ENCODE assay signal across 8 cellular contexts in the genomic region with DNA sequence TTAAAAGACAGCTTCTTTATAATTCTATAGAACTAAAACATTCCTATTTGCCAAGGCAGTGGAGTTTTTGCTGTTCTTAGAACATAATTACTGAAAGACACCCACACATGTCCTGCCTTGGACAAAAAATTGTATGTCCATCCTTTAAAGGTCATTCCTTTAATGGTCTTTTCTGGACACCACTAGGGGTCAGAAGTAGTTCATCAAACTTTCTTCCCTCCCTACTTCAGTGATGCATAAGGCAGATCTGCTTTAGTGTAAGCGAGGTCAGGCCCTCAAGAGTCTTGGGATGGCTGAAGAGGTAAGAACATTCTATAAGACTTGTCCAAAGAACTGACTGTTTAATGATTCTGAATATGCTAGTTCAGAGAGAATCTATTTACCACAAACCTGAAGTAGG.
DNase-seq lines count a peak whose midpoint lies in the region; ATAC-seq and FAIRE-seq lines count a peak whose summit lies in the region.

No MANE protein-coding gene starts in this region.

- DNase-seq in AG08395 (ENCODE audit: low spot score) (peak; percentile 85), NCI-H1092 (lab: John Stamatoyannopoulos, UW) (no peak)
- DNase-seq in stimulated activated naive CD4-positive, alpha-beta T cell treated with Interleukin-2 at 50 U/mL for 16 hours (lab: John Stamatoyannopoulos, UW): no peak
- no peak for DNase-seq in stimulated activated CD4-positive, alpha-beta T cell treated with anti-CD3 and anti-CD28 coated beads, Interleukin-12 subunit alpha, Interleukin-12 subunit beta, amount 100 ng/mL, for 4 hours

- ATAC-seq in GM18511 (IDR thresholded peaks at IDR 0.05; ENCODE audit: unreplicated experiment): peak; percentile 91
- peak; percentile 72 for ATAC-seq in HG03520 (IDR thresholded peaks at IDR 0.05; ENCODE audit: unreplicated experiment)

- peak; percentile 31 for FAIRE-seq in TTC549 (lab: Jason Lieb, UNC)
- FAIRE-seq in islet of Langerhans (lab: Jason Lieb, UNC): peak; percentile 78
